In genomic region chr2:217753460-217754200, GRCh38 we compare ENCODE assay signal across 20 cellular contexts.
DNase-seq lines count a peak whose midpoint lies in the region; ATAC-seq and TF ChIP-seq lines count a peak whose summit lies in the region.
"Had no signal": no experiment of that assay in that cellular context is flagged by ENCODE, and none has a peak within 500 bp of the region (broad histone marks: within the 10 kb centered on the region; RNA-seq: fewer than 3 reads in every experiment).

No MANE protein-coding gene starts in this region.

- peak overlapping the region; percentile 23 for H3K27ac ChIP-seq in left ventricle myocardium inferior (replicated peaks)
- H3K27ac ChIP-seq: A549, foreskin keratinocyte had no signal

- peaks cover 26% of the 10 kb centered on the region for H3K4me1 ChIP-seq in left ventricle myocardium inferior
- H3K4me1 ChIP-seq: A549, foreskin keratinocyte had no signal

- intact Hi-C loops in left ventricle myocardium inferior (cut with micrococcal nuclease), result no loop called here
- intact Hi-C loops in Right ventricle myocardium superior (cut with DNase I), result no loop called here

- TF ChIP-seq CTCF in left ventricle myocardium inferior (IDR thresholded peaks at IDR 0.05; ENCODE audit: borderline replicate concordance), result no peak
- no peak for TF ChIP-seq CTCF in neural crest cell (conservative IDR thresholded peaks at IDR 0.05)
- TF ChIP-seq CTCF in HFFc6 (IDR thresholded peaks at IDR 0.05), result no peak

- no peaks in the 10 kb centered on the region for H3K27me3 ChIP-seq in left ventricle myocardium inferior (ENCODE audit: low read depth)

- no peak for ATAC-seq in Right ventricle myocardium superior (ENCODE audit: poor library complexity)
- ATAC-seq: A549, foreskin keratinocyte had no signal

- H3K9me3 Mint-ChIP-seq in neural crest cell, result no peaks in the 10 kb centered on the region
- no peaks in the 10 kb centered on the region for H3K9me3 Mint-ChIP-seq in HFFc6
- H3K9me3 Mint-ChIP-seq: activated naive CD4-positive, alpha-beta T cell treated with anti-CD3 and anti-CD28 coated beads, Interleukin-2, amount 50 U/mL, for 24 hours; activated T-cell treated with anti-CD3 and anti-CD28 coated beads, Interleukin-2, amount 50 U/mL, for 24 hours had no signal

- no peak for DNase-seq in left ventricle myocardium inferior
- no peak for DNase-seq in Right ventricle myocardium superior
- DNase-seq in dedifferentiated amniotic fluid mesenchymal stem cell (ENCODE audit: extremely low spot score), result peak; percentile 89
- DNase-seq in neural crest cell (ENCODE audit: low read depth, low spot score), result no peak
- no peak for DNase-seq in NCI-H345 (lab: John Stamatoyannopoulos, UW)
- DNase-seq in NCI-H345 treated with DMSO at 0.1 percent for 48 hours (lab: John Stamatoyannopoulos, UW; ENCODE audit: unreplicated experiment), result no peak
- no peak for DNase-seq in NCI-H2196 (lab: John Stamatoyannopoulos, UW; ENCODE audit: unreplicated experiment)
- no peak for DNase-seq in HFFc6
- DNase-seq: activated CD4-positive, alpha-beta T cell treated with anti-CD3 and anti-CD28 coated beads for 4 hours; activated T-cell treated with anti-CD3 and anti-CD28 coated beads, Interleukin-2, amount 50 U/mL, for 24 hours; caudate nucleus; COR-L47; foreskin keratinocyte; MV-4-11; SHP77; stimulated activated CD4-positive, alpha-beta T cell treated with anti-CD3 and anti-CD28 coated beads, Interleukin-4, amount 100 ng/mL, for 24 hours; trophoblast cell had no signal

- H3K9me3 ChIP-seq in left ventricle myocardium inferior (replicated peaks), result no peaks in the 10 kb centered on the region
- H3K9me3 ChIP-seq: A549, HAP-1 had no signal

- no peaks in the 10 kb centered on the region for H3K27me3 Mint-ChIP-seq in neural crest cell (ENCODE audit: low read depth)
- H3K27me3 Mint-ChIP-seq in HFFc6 (ENCODE audit: insufficient read depth), result no peaks in the 10 kb centered on the region; the same call in 1 of the 2 replicates
- H3K27me3 Mint-ChIP-seq: activated T-cell treated with anti-CD3 and anti-CD28 coated beads, Interleukin-2, amount 50 U/mL, for 24 hours had no signal

- H3K4me1 Mint-ChIP-seq in neural crest cell, result peaks cover 35% of the 10 kb centered on the region
- H3K4me1 Mint-ChIP-seq in HFFc6 (ENCODE audit: low read depth), result no peaks in the 10 kb centered on the region; the same call in 1 of the 2 replicates

- peak overlapping the region; percentile 48 for H3K27ac Mint-ChIP-seq in neural crest cell (ENCODE audit: unreplicated experiment)
- H3K27ac Mint-ChIP-seq in HFFc6, result no peak overlapping the region
- H3K27ac Mint-ChIP-seq: activated naive CD4-positive, alpha-beta T cell treated with anti-CD3 and anti-CD28 coated beads, Interleukin-2, amount 50 U/mL, for 24 hours; activated T-cell treated with anti-CD3 and anti-CD28 coated beads, Interleukin-2, amount 50 U/mL, for 24 hours had no signal

- H3K36me3 Mint-ChIP-seq in neural crest cell (ENCODE audit: low read depth) (no peaks in the 10 kb centered on the region), HFFc6 (ENCODE audit: low read depth) (no peaks in the 10 kb centered on the region)
- H3K36me3 Mint-ChIP-seq: activated naive CD4-positive, alpha-beta T cell treated with anti-CD3 and anti-CD28 coated beads, Interleukin-2, amount 50 U/mL, for 24 hours had no signal

- no peak overlapping the region for H3K4me3 Mint-ChIP-seq in neural crest cell
- H3K4me3 Mint-ChIP-seq in HFFc6, result no peak overlapping the region
- H3K4me3 Mint-ChIP-seq: activated naive CD4-positive, alpha-beta T cell treated with anti-CD3 and anti-CD28 coated beads, Interleukin-2, amount 50 U/mL, for 24 hours; activated T-cell treated with anti-CD3 and anti-CD28 coated beads, Interleukin-2, amount 50 U/mL, for 24 hours had no signal

- no peaks in the 10 kb centered on the region for H3K36me3 ChIP-seq in left ventricle myocardium inferior
- H3K36me3 ChIP-seq: HAP-1 had no signal

- no peak overlapping the region for H3K4me3 ChIP-seq in left ventricle myocardium inferior
- H3K4me3 ChIP-seq: A549, HAP-1 had no signal
